ENCODE assay signal across 8 cellular contexts in genomic region chr12:104457746-104458644, GRCh38. TPM values are rescaled to one million over a fixed set of nuclear protein-coding genes. Genes with fewer than 3 reads are reported as not detected.
DNase-seq lines count a peak whose midpoint lies in the region; ATAC-seq and TF ChIP-seq lines count a peak whose summit lies in the region.

No MANE protein-coding gene starts in this region.

- intact Hi-C loops in MCF 10A (cut with micrococcal nuclease), result loop anchor here (1.0 to 5.0 kb wide), 7 partner anchors 75 to 644 kb away; partner anchors contain the start of gene SLC41A2

- POLR2A ChIA-PET in HEK293 (lab: Yijun Ruan, JAX), result interaction anchor here (0.5 to 1.8 kb wide), 10 partner anchors 15 to 680 kb away, joined by 3 to 7 read pairs (median 4); no protein-coding TSS in a partner anchor
- POLR2A ChIA-PET in MCF 10A (lab: Yijun Ruan, JAX), result interaction anchor here (0.6 to 2.4 kb wide), 14 partner anchors 20 to 650 kb away, joined by 3 to 7 read pairs (median 3); partner anchors contain the start of genes NOPCHAP1 and WASHC4

- BruUV-seq in MCF 10A (replicated peaks; lab: Mats Ljungman, UMichigan), result no TSS peak

- H3K4me1 ChIP-seq in HEK293 (ENCODE audit: control insufficient read depth, insufficient read depth, low read length), result peaks cover 8% of the 10 kb centered on the region; the same call in 1 of the 2 replicates

- H3K9me3 ChIP-seq in HEK293 (ENCODE audit: control insufficient read depth, insufficient read depth, low read depth, low read length), result no peaks in the 10 kb centered on the region

- no peak for TF ChIP-seq CTCF in AG09309 (IDR thresholded peaks at IDR 0.05; ENCODE audit: control insufficient read depth, insufficient read depth, low read depth, low read length, missing control alignments)
- TF ChIP-seq CTCF in HEK293 (tag by site-specific recombination; IDR thresholded peaks at IDR 0.05), result peak; percentile 57; the same call in 1 of the 2 replicates
- no peak for TF ChIP-seq CTCF in MCF 10A (IDR thresholded peaks at IDR 0.05; ENCODE audit: unreplicated experiment)

- H3K4me1 Mint-ChIP-seq in MCF 10A (ENCODE audit: insufficient read depth, unreplicated experiment), result peaks cover 24% of the 10 kb centered on the region

- peak overlapping the region; percentile 83 for H3K4me3 Mint-ChIP-seq in MCF 10A (ENCODE audit: unreplicated experiment)

- H3K36me3 Mint-ChIP-seq in MCF 10A (ENCODE audit: insufficient read depth, unreplicated experiment), result no peaks in the 10 kb centered on the region

- H3K27ac Mint-ChIP-seq in MCF 10A (ENCODE audit: low read depth, unreplicated experiment), result peak overlapping the region; percentile 88

- H3K27me3 Mint-ChIP-seq in MCF 10A (ENCODE audit: insufficient read depth, unreplicated experiment), result no peaks in the 10 kb centered on the region

- DNase-seq in AG09309 (ENCODE audit: low read depth), result no peak
- DNase-seq in T-helper 22 cell (ENCODE audit: low read depth), result peak; percentile 41
- peak; percentile 25 for DNase-seq in MCF 10A (ENCODE audit: unreplicated experiment)
- DNase-seq in islet precursor cell, result peak; percentile 67
- DNase-seq in stimulated activated CD4-positive, alpha-beta T cell treated with anti-CD3 and anti-CD28 coated beads, Interleukin-1b, Interleukin-23, amount 100 ng/mL, for 48 hours, result peak; percentile 44
- DNase-seq in NCI-H1436 (lab: John Stamatoyannopoulos, UW), result no peak

- no peaks in the 10 kb centered on the region for H3K9me3 Mint-ChIP-seq in MCF 10A (ENCODE audit: unreplicated experiment)

- peak overlapping the region; percentile 85 for H3K27ac ChIP-seq in HEK293 (ENCODE audit: extremely low read depth, low read depth, low read length)

- CTCF ChIA-PET in HEK293 (lab: Yijun Ruan, JAX) (interaction anchor here (0.6 to 6.6 kb wide), 7 partner anchors 10 to 684 kb away, joined by 3 to 33 read pairs (median 3); no protein-coding TSS in a partner anchor), MCF 10A (lab: Yijun Ruan, JAX) (interaction anchor here (0.5 to 1.7 kb wide), 19 partner anchors 9 to 610 kb away, joined by 3 to 8 read pairs (median 3); no protein-coding TSS in a partner anchor)

- H3K4me3 ChIP-seq in AG09309 (ENCODE audit: control insufficient read depth, low read depth, low read length), result peak overlapping the region; percentile 79
- H3K4me3 ChIP-seq in HEK293 (ENCODE audit: low read depth, low read length), result peak overlapping the region; percentile 83

- H3K36me3 ChIP-seq in HEK293 (ENCODE audit: control insufficient read depth in 2 of 2, insufficient read depth in 1 of 2, low read length in 2 of 2), result no peaks in the 10 kb centered on the region

- no peak for ATAC-seq in GM18907 (IDR thresholded peaks at IDR 0.05; ENCODE audit: unreplicated experiment)

TF ChIP-seq in HEK293, 187 proteins besides CTCF, POLR2A, EP300 and RAD21 (continues in another document):
- TF ChIP-seq ZNF350 (tag by site-specific recombination; IDR thresholded peaks at IDR 0.05), result no peak
- TF ChIP-seq ZNF433 (tag by site-specific recombination; IDR thresholded peaks at IDR 0.05; ENCODE audit: low read depth), result no peak
- TF ChIP-seq ZSCAN5A (tag by site-specific recombination; IDR thresholded peaks at IDR 0.05), result no peak
- no peak for TF ChIP-seq FEZF1 (tag by site-specific recombination; IDR thresholded peaks at IDR 0.05)
- TF ChIP-seq KLF16 (tag by site-specific recombination; IDR thresholded peaks at IDR 0.05), result no peak
- no peak for TF ChIP-seq ZNF544 (tag by site-specific recombination; IDR thresholded peaks at IDR 0.05)
- peak; percentile 70 for TF ChIP-seq GLIS2 (tag by site-specific recombination; IDR thresholded peaks at IDR 0.05)
- TF ChIP-seq ZNF530 (tag by site-specific recombination; IDR thresholded peaks at IDR 0.05; ENCODE audit: low read depth), result no peak
- peak; percentile 67 for TF ChIP-seq ZNF335 (tag by site-specific recombination; conservative IDR thresholded peaks at IDR 0.05)
- TF ChIP-seq SP7 (tag by site-specific recombination; IDR thresholded peaks at IDR 0.05), result no peak
- TF ChIP-seq ZNF416 (tag by site-specific recombination; IDR thresholded peaks at IDR 0.05), result no peak
- no peak for TF ChIP-seq ZNF791 (tag by site-specific recombination; IDR thresholded peaks at IDR 0.05)
- peak; percentile 98 for TF ChIP-seq SCRT2 (tag by site-specific recombination; IDR thresholded peaks at IDR 0.05)
- TF ChIP-seq ZNF514 (tag by site-specific recombination; IDR thresholded peaks at IDR 0.05), result no peak
- no peak for TF ChIP-seq ZNF404 (tag by site-specific recombination; IDR thresholded peaks at IDR 0.05)
- TF ChIP-seq TRIM28 (IDR thresholded peaks at IDR 0.05; ENCODE audit: borderline replicate concordance, low read length), result no peak
- 0 out of 2 replicates have a peak, but pooled peaks have one; percentile 3 for TF ChIP-seq ZXDB (tag by site-specific recombination; IDR thresholded peaks at IDR 0.05)
- no peak for TF ChIP-seq ZNF501 (tag by site-specific recombination; IDR thresholded peaks at IDR 0.05)
- TF ChIP-seq ZFP37 (tag by site-specific recombination; IDR thresholded peaks at IDR 0.05), result no peak
- TF ChIP-seq ZNF341 (tag by site-specific recombination; IDR thresholded peaks at IDR 0.05; ENCODE audit: low read depth), result no peak
- TF ChIP-seq ZBTB20 (tag by site-specific recombination; IDR thresholded peaks at IDR 0.05), result peak; percentile 97
- TF ChIP-seq, protein P1, sequence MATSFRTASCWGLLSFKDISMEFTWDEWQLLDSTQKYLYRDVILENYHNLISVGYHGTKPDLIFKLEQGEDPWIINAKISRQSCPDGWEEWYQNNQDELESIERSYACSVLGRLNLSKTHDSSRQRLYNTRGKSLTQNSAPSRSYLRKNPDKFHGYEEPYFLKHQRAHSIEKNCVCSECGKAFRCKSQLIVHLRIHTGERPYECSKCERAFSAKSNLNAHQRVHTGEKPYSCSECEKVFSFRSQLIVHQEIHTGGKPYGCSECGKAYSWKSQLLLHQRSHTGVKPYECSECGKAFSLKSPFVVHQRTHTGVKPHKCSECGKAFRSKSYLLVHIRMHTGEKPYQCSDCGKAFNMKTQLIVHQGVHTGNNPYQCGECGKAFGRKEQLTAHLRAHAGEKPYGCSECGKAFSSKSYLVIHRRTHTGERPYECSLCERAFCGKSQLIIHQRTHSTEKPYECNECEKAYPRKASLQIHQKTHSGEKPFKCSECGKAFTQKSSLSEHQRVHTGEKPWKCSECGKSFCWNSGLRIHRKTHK (tag by site-specific recombination; IDR thresholded peaks at IDR 0.05), result no peak
- TF ChIP-seq, protein P2, sequence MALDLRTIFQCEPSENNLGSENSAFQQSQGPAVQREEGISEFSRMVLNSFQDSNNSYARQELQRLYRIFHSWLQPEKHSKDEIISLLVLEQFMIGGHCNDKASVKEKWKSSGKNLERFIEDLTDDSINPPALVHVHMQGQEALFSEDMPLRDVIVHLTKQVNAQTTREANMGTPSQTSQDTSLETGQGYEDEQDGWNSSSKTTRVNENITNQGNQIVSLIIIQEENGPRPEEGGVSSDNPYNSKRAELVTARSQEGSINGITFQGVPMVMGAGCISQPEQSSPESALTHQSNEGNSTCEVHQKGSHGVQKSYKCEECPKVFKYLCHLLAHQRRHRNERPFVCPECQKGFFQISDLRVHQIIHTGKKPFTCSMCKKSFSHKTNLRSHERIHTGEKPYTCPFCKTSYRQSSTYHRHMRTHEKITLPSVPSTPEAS (tag by site-specific recombination; IDR thresholded peaks at IDR 0.05), result no peak
- peak; percentile 95 for TF ChIP-seq ZBTB48 (tag by site-specific recombination; IDR thresholded peaks at IDR 0.05)
- TF ChIP-seq ZNF670 (tag by site-specific recombination; IDR thresholded peaks at IDR 0.05; ENCODE audit: low read depth), result no peak
- no peak for TF ChIP-seq ZNF660 (tag by site-specific recombination; IDR thresholded peaks at IDR 0.05)
- 0 out of 2 replicates have a peak, but pooled peaks have one; percentile 20 for TF ChIP-seq ZNF76 (tag by site-specific recombination; IDR thresholded peaks at IDR 0.05; ENCODE audit: borderline replicate concordance, low read depth)
- peak; percentile 27; the same call in 1 of the 2 replicates for TF ChIP-seq IKZF3 (tag by site-specific recombination; IDR thresholded peaks at IDR 0.05)
- TF ChIP-seq ZNF10 (tag by site-specific recombination; IDR thresholded peaks at IDR 0.05), result no peak
- no peak for TF ChIP-seq ZNF423 (tag by site-specific recombination; IDR thresholded peaks at IDR 0.05)
- TF ChIP-seq ZNF2 (tag by site-specific recombination; IDR thresholded peaks at IDR 0.05), result no peak; the same call in 1 of the 2 replicates
- no peak for TF ChIP-seq ZNF140 (tag by site-specific recombination; IDR thresholded peaks at IDR 0.05)
- no peak for TF ChIP-seq ZNF16 (tag by site-specific recombination; IDR thresholded peaks at IDR 0.05; ENCODE audit: low read depth)
- no peak for TF ChIP-seq ZSCAN23 (tag by site-specific recombination; IDR thresholded peaks at IDR 0.05)
- TF ChIP-seq ZNF707 (tag by site-specific recombination; IDR thresholded peaks at IDR 0.05), result no peak
- no peak for TF ChIP-seq GLI2 (tag by site-specific recombination; IDR thresholded peaks at IDR 0.05; ENCODE audit: borderline replicate concordance, low read depth)
- TF ChIP-seq ZNF157 (tag by site-specific recombination; IDR thresholded peaks at IDR 0.05), result no peak

RNA-seq across cellular contexts. Expression of gene CHST11, which starts 1.2 kb away (rescaled TPM):
- 4.8 and 5.3 TPM in 2 replicates for total RNA-seq in MCF 10A (2022)

Comparison
In these comparisons a context has a peak if more than half of its experiments do, and no peak if none do; other contexts are left out.
1. DNase-seq: peak in T-helper 22 cell (single experiment), MCF 10A (single experiment), islet precursor cell (single experiment) and stimulated activated CD4-positive, alpha-beta T cell treated with anti-CD3 and anti-CD28 coated beads, Interleukin-1b, Interleukin-23, amount 100 ng/mL, for 48 hours (single experiment); none in AG09309 (single experiment) and NCI-H1436 (single experiment).